12 cellular contexts compared by ENCODE assay signal in the genomic region with DNA sequence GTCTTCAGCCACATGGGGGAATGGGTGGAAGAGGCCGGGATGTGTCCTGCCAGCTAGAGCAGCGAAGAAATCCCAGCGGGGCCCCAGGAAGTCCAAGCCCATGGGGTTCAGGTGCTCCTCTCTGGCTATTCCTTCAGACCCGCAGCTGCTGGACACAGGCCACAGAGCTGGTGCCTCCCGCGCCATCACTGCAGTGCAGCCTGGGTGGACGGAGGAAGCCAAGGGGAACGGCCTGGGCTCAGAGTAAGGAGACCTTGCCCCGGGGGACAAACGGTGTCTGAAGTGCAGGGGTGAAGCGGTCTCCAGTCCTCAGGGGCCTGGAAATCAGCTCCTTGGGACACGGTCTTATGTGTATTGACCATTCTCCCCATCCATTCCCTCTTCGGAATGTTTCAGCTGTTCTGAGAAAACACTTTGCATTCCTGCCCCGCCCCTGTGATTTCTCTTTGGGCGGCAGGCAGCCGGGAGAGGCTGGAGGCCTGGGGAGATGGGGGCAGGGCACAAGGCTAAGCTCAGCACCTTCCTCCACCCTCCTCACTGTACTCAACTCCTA. TPM values are rescaled to one million over a fixed set of nuclear protein-coding genes. Genes with fewer than 3 reads are reported as not detected.
A peak's percentile ranks its signal among the peaks of the same experiment; 100 is the strongest.
DNase-seq lines count a peak whose midpoint lies in the region; ATAC-seq and TF ChIP-seq lines count a peak whose summit lies in the region.
"Had no signal": no experiment of that assay in that cellular context is flagged by ENCODE, and none has a peak within 500 bp of the region (broad histone marks: within the 10 kb centered on the region; RNA-seq: fewer than 3 reads in every experiment).

No MANE protein-coding gene starts in this region.

- peaks cover 13% of the 10 kb centered on the region for H3F3A ChIP-seq in neural progenitor cell (ENCODE audit: low read depth)

- DNase-seq in RPMI7951 (ENCODE audit: low read depth) (peak; percentile 31), fibroblast of villous mesenchyme (ENCODE audit: low read depth) (peak; percentile 58), neural progenitor cell (ENCODE audit: low spot score) (peak; percentile 61), GOT3 (lab: John Stamatoyannopoulos, UW) (no peak), HEK293T (ENCODE audit: extremely low spot score) (no peak)
- no peak for DNase-seq in activated CD4-positive, alpha-beta T cell treated with anti-CD3 and anti-CD28 coated beads for 48 hours

- H4K20me1 ChIP-seq in neural progenitor cell (ENCODE audit: low read depth), result no peaks in the 10 kb centered on the region

- no peaks in the 10 kb centered on the region for H3K9me3 ChIP-seq in neural progenitor cell (ENCODE audit: low read depth)

- peaks cover 3% of the 10 kb centered on the region for H3K27me3 Mint-ChIP-seq in neural progenitor cell (ENCODE audit: insufficient read depth, low read depth)
- H3K27me3 Mint-ChIP-seq: B cell, IgD-negative memory B cell had no signal

- H3K36me3 Mint-ChIP-seq in neural progenitor cell, result peaks cover 6% of the 10 kb centered on the region

- no peaks in the 10 kb centered on the region for H3K36me3 ChIP-seq in neural progenitor cell

- ATAC-seq in HG03175 (IDR thresholded peaks at IDR 0.05; ENCODE audit: unreplicated experiment), result no peak

- H3K4me1 Mint-ChIP-seq in neural progenitor cell, result peaks cover 10% of the 10 kb centered on the region

- H3K9ac ChIP-seq in neural progenitor cell, result no peak overlapping the region

- H3K79me2 ChIP-seq in neural progenitor cell (ENCODE audit: low read depth), result no peaks in the 10 kb centered on the region

- H2AFZ ChIP-seq in neural progenitor cell (replicated peaks), result no peak overlapping the region

- CTCF ChIA-PET in HEK293T (lab: Yijun Ruan, JAX), result interaction anchor here (0.6 kb wide), 1 partner anchor 880 kb away, joined by 3 read pairs; no protein-coding TSS in a partner anchor

- H3K27ac ChIP-seq in 22Rv1, result peak overlapping the region; percentile 29
- H3K27ac ChIP-seq in neural progenitor cell, result no peak overlapping the region

- POLR2A ChIA-PET in HEK293T (lab: Yijun Ruan, JAX), result interaction anchor here (1.1 to 1.2 kb wide), 2 partner anchors 10 to 121 kb away, joined by 3 to 4 read pairs; no protein-coding TSS in a partner anchor

- no peaks in the 10 kb centered on the region for H3K27me3 ChIP-seq in neural progenitor cell

- peaks cover 15% of the 10 kb centered on the region for H3K4me1 ChIP-seq in neural progenitor cell

- TF ChIP-seq CTCF in 22Rv1 (IDR thresholded peaks at IDR 0.05) (no peak), fibroblast of villous mesenchyme (IDR thresholded peaks at IDR 0.05; ENCODE audit: insufficient read depth, low read depth, low read length) (no peak), neural progenitor cell (IDR thresholded peaks at IDR 0.05) (no peak)

- H3K4me3 ChIP-seq in fibroblast of villous mesenchyme (ENCODE audit: low read depth, low read length) (no peak overlapping the region), neural progenitor cell (no peak overlapping the region)

- H3K9me3 Mint-ChIP-seq in neural progenitor cell, result no peaks in the 10 kb centered on the region
- H3K9me3 Mint-ChIP-seq: IgD-negative memory B cell; T-helper 1 cell treated with Interleukin-12 subunit alpha and Interleukin-12 subunit beta and Interleukin-4 antibody, amounts not matched to agents 30 μg/mL and 1 μg/mL, for 36 hours had no signal

- H3K4me3 Mint-ChIP-seq in neural progenitor cell, result no peak overlapping the region
- H3K4me3 Mint-ChIP-seq: B cell; T-helper 1 cell treated with Interleukin-12 subunit alpha and Interleukin-12 subunit beta and Interleukin-4 antibody, amounts not matched to agents 30 μg/mL and 1 μg/mL, for 36 hours had no signal

- peak overlapping the region; percentile 58 for H3K4me2 ChIP-seq in neural progenitor cell

- H3K27ac Mint-ChIP-seq in neural progenitor cell, result no peak overlapping the region
- H3K27ac Mint-ChIP-seq: IgD-negative memory B cell; T-helper 1 cell treated with Interleukin-12 subunit alpha and Interleukin-12 subunit beta and Interleukin-4 antibody, amounts not matched to agents 30 μg/mL and 1 μg/mL, for 36 hours had no signal

TF ChIP-seq in HEK293T, 16 proteins besides CTCF, POLR2A, EP300 and RAD21:
- TF ChIP-seq CTBP1 (IDR thresholded peaks at IDR 0.05; ENCODE audit: borderline replicate concordance) (no peak), SUZ12 (IDR thresholded peaks at IDR 0.05) (no peak), FOXM1 (IDR thresholded peaks at IDR 0.05; ENCODE audit: borderline replicate concordance) (no peak)
TF ChIP-seq in HEK293T: peak in this region for 0.

RNA-seq across cellular contexts. Expression of gene MTHFR, which starts 18.4 kb away (rescaled TPM):
- total RNA-seq in RPMI7951 (2014; rRNA removed; shearing (Covaris generic)), result 3.2 and 3.4 TPM in 2 replicates
- total RNA-seq in fibroblast of villous mesenchyme (21.6 and 23.5 TPM in 2 replicates), neural progenitor cell (ENCODE audit: low replicate concordance) (7.0 and 14.3 TPM in 2 replicates)

RNA-seq across cellular contexts. Expression of gene CLCN6, which starts 18.7 kb away (rescaled TPM):
- 5.5 and 6.2 TPM in 2 replicates for total RNA-seq in RPMI7951 (2014; rRNA removed; shearing (Covaris generic))
- total RNA-seq in fibroblast of villous mesenchyme, result 18.6 and 19.0 TPM in 2 replicates
- total RNA-seq in neural progenitor cell (ENCODE audit: low replicate concordance), result 10.3 and 15.6 TPM in 2 replicates

RNA-seq across cellular contexts. Expression of gene C1orf167, which starts 25.3 kb away (rescaled TPM):
- not detected in 2 replicates for total RNA-seq in RPMI7951 (2014; rRNA removed; shearing (Covaris generic))
- total RNA-seq in fibroblast of villous mesenchyme (under 0.01 TPM in 1 of 2 replicates, not detected in the other), neural progenitor cell (ENCODE audit: low replicate concordance) (0.22 TPM in 1 of 2 replicates, not detected in the other)
- total RNA-seq: B cell, pulmonary artery endothelial cell had no signal

RNA-seq across cellular contexts. Expression of gene AGTRAP, which starts 51.4 kb away (rescaled TPM):
- total RNA-seq in RPMI7951 (2014; rRNA removed; shearing (Covaris generic)), result 53.5 and 94.5 TPM in 2 replicates
- total RNA-seq in fibroblast of villous mesenchyme, result 38.9 and 41.9 TPM in 2 replicates
- total RNA-seq in neural progenitor cell (ENCODE audit: low replicate concordance), result 12.4 and 67.7 TPM in 2 replicates

Comparison
In these comparisons a context has a peak if more than half of its experiments do, and no peak if none do; other contexts are left out.
1. DNase-seq: peak in RPMI7951 (single experiment), fibroblast of villous mesenchyme (single experiment) and neural progenitor cell (single experiment); none in GOT3 (single experiment), HEK293T (single experiment) and activated CD4-positive, alpha-beta T cell treated with anti-CD3 and anti-CD28 coated beads for 48 hours (single experiment).